Comparison of ENCODE assay signal across 8 cellular contexts in genomic region chr21:31730687-31731111, GRCh38. TPM values are rescaled to one million over a fixed set of nuclear protein-coding genes. Genes with fewer than 3 reads are reported as not detected.
DNase-seq lines count a peak whose midpoint lies in the region; ATAC-seq and TF ChIP-seq lines count a peak whose summit lies in the region.

No MANE protein-coding gene starts in this region.

- H2AFZ ChIP-seq in GM23248 (peak overlapping the region; percentile 72), parathyroid adenoma (no peak overlapping the region)

- no peak for ATAC-seq in HG03521 (IDR thresholded peaks at IDR 0.05; ENCODE audit: unreplicated experiment)

- TF ChIP-seq CTCF in BJ (IDR thresholded peaks at IDR 0.05; ENCODE audit: insufficient read depth, low read depth, low read length) (no peak), parathyroid adenoma (IDR thresholded peaks at IDR 0.05) (no peak)

- POLR2A ChIA-PET in BJ (lab: Charles Lee), result no interaction called here

- no peaks in the 10 kb centered on the region for H3K9me2 ChIP-seq in GM23248 (ENCODE audit: insufficient read depth)

- no peak for DNase-seq in BJ (ENCODE audit: low read depth)
- DNase-seq in GM23248, result peak; percentile 69
- DNase-seq in UCSD-AML1 (lab: John Stamatoyannopoulos, UW; ENCODE audit: unreplicated experiment), result peak; percentile 35
- DNase-seq in globus pallidus (ENCODE audit: low spot score), result peak; percentile 23
- DNase-seq in T1000 (lab: John Stamatoyannopoulos, UW), result no peak
- DNase-seq in 8988T, result no peak

- CTCF ChIA-PET in BJ (lab: Yijun Ruan, JAX), result interaction anchor here (1.6 kb wide), 1 partner anchor 20 kb away, joined by 4 read pairs; no protein-coding TSS in a partner anchor

- H3K27ac ChIP-seq in GM23248 (peak overlapping the region; percentile 79), parathyroid adenoma (no peak overlapping the region)

- 2% methylated on average over 17 of the region's 17 CpGs for WGBS in GM23248 (ENCODE audit: low coverage in 1 of 2, low lambda C conversion rate in 2 of 2, missing lambda C conversion rate in 2 of 2), 2 experiments

- H3K36me3 ChIP-seq in BJ (ENCODE audit: control insufficient read depth, insufficient read depth, low read length) (no peaks in the 10 kb centered on the region), GM23248 (ENCODE audit: low read depth) (no peaks in the 10 kb centered on the region), parathyroid adenoma (ENCODE audit: control insufficient read depth, insufficient read depth, low read length) (no peaks in the 10 kb centered on the region)

- in situ Hi-C loops in GM23248 (cut with MboI), result no loop called here

- H3K9me3 ChIP-seq in GM23248 (ENCODE audit: low read depth), result no peaks in the 10 kb centered on the region
- H3K9me3 ChIP-seq in parathyroid adenoma (ENCODE audit: control insufficient read depth, low read length), result no peaks in the 10 kb centered on the region

- peaks cover 20% of the 10 kb centered on the region; the same call in 1 of the 2 replicates for H4K20me1 ChIP-seq in GM23248 (ENCODE audit: insufficient read depth)

- peaks cover 55% of the 10 kb centered on the region for H3K79me2 ChIP-seq in GM23248 (ENCODE audit: insufficient read depth)
- H3K79me2 ChIP-seq in parathyroid adenoma, result peaks cover 21% of the 10 kb centered on the region

- peaks cover 31% of the 10 kb centered on the region for H3F3A ChIP-seq in GM23248 (ENCODE audit: insufficient read depth)

- H3K27me3 ChIP-seq in BJ (ENCODE audit: control insufficient read depth, insufficient read depth, low read length) (no peaks in the 10 kb centered on the region), GM23248 (replicated peaks; ENCODE audit: insufficient read depth) (no peaks in the 10 kb centered on the region), parathyroid adenoma (ENCODE audit: control insufficient read depth, insufficient read depth, low read length) (no peaks in the 10 kb centered on the region)

- H3K9ac ChIP-seq in GM23248, result peak overlapping the region; percentile 89
- no peak overlapping the region for H3K9ac ChIP-seq in parathyroid adenoma

- H3K4me3 ChIP-seq in BJ (ENCODE audit: low read depth, low read length), result peak overlapping the region; percentile 72
- H3K4me3 ChIP-seq in GM23248, result peak overlapping the region; percentile 83
- peak overlapping the region; percentile 85 for H3K4me3 ChIP-seq in parathyroid adenoma (ENCODE audit: low read depth, low read length)

- H3K4me1 ChIP-seq in GM23248 (ENCODE audit: insufficient read depth) (peaks cover 31% of the 10 kb centered on the region), parathyroid adenoma (peaks cover 6% of the 10 kb centered on the region)

- H3K4me2 ChIP-seq in GM23248 (ENCODE audit: unreplicated experiment), result peak overlapping the region; percentile 98
- peak overlapping the region; percentile 77 for H3K4me2 ChIP-seq in parathyroid adenoma (ENCODE audit: low read length)

RNA-seq across cellular contexts. Expression of gene SCAF4, which starts 1.2 kb away (rescaled TPM):
- 4.1 and 4.8 TPM in 2 replicates for polyA plus RNA-seq in BJ (2011; rRNA removed)
- polyA minus RNA-seq in BJ (2011; rRNA and poly(A)+ RNA removed), result 7.5 and 11.1 TPM in 2 replicates
- 3.2 and 3.7 TPM in 2 replicates for total RNA-seq in GM23248 (2014; rRNA removed; shearing (Covaris generic))
- 18.8 and 19.4 TPM in 2 replicates for polyA plus RNA-seq in GM23248 (2016; fragmentation: Nextera tagmentation; extraction: Ambion mirVana)

Comparison
In these comparisons a context has a peak if more than half of its experiments do, and no peak if none do; other contexts are left out.
1. DNase-seq: peak in GM23248 (single experiment), UCSD-AML1 (single experiment) and globus pallidus (single experiment); none in BJ (single experiment), T1000 (single experiment) and 8988T (single experiment).
2. Peak in every context shown above with its lines, with median percentiles within 50 percentile points of each other: H3K4me3 ChIP-seq.